18 cellular contexts compared by ENCODE assay signal in genomic region chr1:97314685-97315084, GRCh38.
DNase-seq lines count a peak whose midpoint lies in the region; ATAC-seq and TF ChIP-seq lines count a peak whose summit lies in the region.
"Had no signal": no experiment of that assay in that cellular context is flagged by ENCODE, and none has a peak within 500 bp of the region (broad histone marks: within the 10 kb centered on the region; RNA-seq: fewer than 3 reads in every experiment).

No MANE protein-coding gene starts in this region.

- H3K4me3 Mint-ChIP-seq in stimulated activated effector memory CD8-positive, alpha-beta T cell treated with anti-CD3 and anti-CD28 coated beads, Interleukin-12 subunit alpha, Interleukin-12 subunit beta, amount 100 ng/mL, for 72 hours: no peak overlapping the region
- H3K4me3 Mint-ChIP-seq: CD8-positive, alpha-beta T cell had no signal

- ATAC-seq in left lobe of liver: peak; percentile 85
- ATAC-seq in stimulated activated effector memory CD8-positive, alpha-beta T cell treated with anti-CD3 and anti-CD28 coated beads, Interleukin-12 subunit alpha, Interleukin-12 subunit beta, amount 100 ng/mL, for 72 hours: no peak
- ATAC-seq: CD8-positive, alpha-beta T cell had no signal

- no peaks in the 10 kb centered on the region for H3K36me3 Mint-ChIP-seq in stimulated activated effector memory CD8-positive, alpha-beta T cell treated with anti-CD3 and anti-CD28 coated beads, Interleukin-12 subunit alpha, Interleukin-12 subunit beta, amount 100 ng/mL, for 72 hours

- no peak for TF ChIP-seq CTCF in dorsolateral prefrontal cortex (IDR thresholded peaks at IDR 0.05 in 54 of 56, conservative IDR thresholded peaks at IDR 0.05 in 2 of 56; ENCODE audit: low read depth in 1 of 56, partially characterized antibody in 56 of 56)

- no peak overlapping the region for H3K27ac Mint-ChIP-seq in stimulated activated effector memory CD8-positive, alpha-beta T cell treated with anti-CD3 and anti-CD28 coated beads, Interleukin-12 subunit alpha, Interleukin-12 subunit beta, amount 100 ng/mL, for 72 hours
- H3K27ac Mint-ChIP-seq: CD8-positive, alpha-beta T cell had no signal

- H3K9me3 Mint-ChIP-seq in stimulated activated effector memory CD8-positive, alpha-beta T cell treated with anti-CD3 and anti-CD28 coated beads, Interleukin-12 subunit alpha, Interleukin-12 subunit beta, amount 100 ng/mL, for 72 hours: no peaks in the 10 kb centered on the region

- intact Hi-C loops in dorsolateral prefrontal cortex (cut with DNase I): no loop called here

- peak; percentile 21 for DNase-seq in NCI-H146 (lab: John Stamatoyannopoulos, UW)
- no peak for DNase-seq in NCI-H146 treated with DMSO at 0.1 percent for 48 hours (lab: John Stamatoyannopoulos, UW; ENCODE audit: unreplicated experiment)
- peak; percentile 49 for DNase-seq in NCI-H2029 (lab: John Stamatoyannopoulos, UW)
- DNase-seq in NCI-H510A treated with DMSO at 0.1 percent for 48 hours (lab: John Stamatoyannopoulos, UW): peak; percentile 42
- no peak for DNase-seq in left lobe of liver (ENCODE audit: low spot score)
- no peak for DNase-seq in dorsolateral prefrontal cortex
- DNase-seq in H4 (ENCODE audit: low spot score): no peak
- no peak for DNase-seq in stimulated activated effector memory CD8-positive, alpha-beta T cell treated with anti-CD3 and anti-CD28 coated beads, Interleukin-12 subunit alpha, Interleukin-12 subunit beta, amount 100 ng/mL, for 72 hours (ENCODE audit: low spot score in 2 of 2)
- DNase-seq: CD8-positive, alpha-beta T cell; DMS 273 treated with DMSO at 0.1 percent for 48 hours; H7; MM.1S; NCI-H1417 treated with DMSO at 0.1 percent for 48 hours; NCI-H774; Peyer's patch; SHP77 treated with DMSO at 0.1 percent for 48 hours; T-helper 2 cell had no signal

- no peaks in the 10 kb centered on the region for H3K27me3 ChIP-seq in dorsolateral prefrontal cortex
- H3K27me3 ChIP-seq: Peyer's patch had no signal

- H3K27ac ChIP-seq in dorsolateral prefrontal cortex: no peak overlapping the region
- H3K27ac ChIP-seq: 22Rv1, Peyer's patch had no signal

- H3K4me3 ChIP-seq in dorsolateral prefrontal cortex: no peak overlapping the region
- H3K4me3 ChIP-seq: Peyer's patch had no signal

- no peaks in the 10 kb centered on the region for H3K4me1 Mint-ChIP-seq in stimulated activated effector memory CD8-positive, alpha-beta T cell treated with anti-CD3 and anti-CD28 coated beads, Interleukin-12 subunit alpha, Interleukin-12 subunit beta, amount 100 ng/mL, for 72 hours

Comparison
In these comparisons a context has a peak if more than half of its experiments do, and no peak if none do; other contexts are left out.
1. DNase-seq: peak in NCI-H146 (single experiment), NCI-H2029 (single experiment) and NCI-H510A treated with DMSO at 0.1 percent for 48 hours (single experiment); none in NCI-H146 treated with DMSO at 0.1 percent for 48 hours (single experiment), left lobe of liver (single experiment), dorsolateral prefrontal cortex (0 of 10), H4 (single experiment) and stimulated activated effector memory CD8-positive, alpha-beta T cell treated with anti-CD3 and anti-CD28 coated beads, Interleukin-12 subunit alpha, Interleukin-12 subunit beta, amount 100 ng/mL, for 72 hours (0 of 2).